ENCODE assay signal across 1 cellular context in genomic region chr2:120576509-120577474, GRCh38.
TF ChIP-seq lines count a peak whose summit lies in the region.

No MANE protein-coding gene starts in this region.

TF ChIP-seq in GM23338, 12 proteins besides CTCF, POLR2A, EP300 and RAD21 (continued from another document):
- TF ChIP-seq ZNF462 (CRISPR knock-in tag; IDR thresholded peaks at IDR 0.05) (no peak), CREB1 (CRISPR knock-in tag; IDR thresholded peaks at IDR 0.05; ENCODE audit: low read depth) (no peak), REST (IDR thresholded peaks at IDR 0.05; ENCODE audit: unreplicated experiment) (no peak), ZNF331 (CRISPR knock-in tag; IDR thresholded peaks at IDR 0.05; ENCODE audit: low read depth) (no peak), EZH2 (IDR thresholded peaks at IDR 0.05; ENCODE audit: low read depth, unreplicated experiment) (no peak), POLR2AphosphoS5 (IDR thresholded peaks at IDR 0.05; ENCODE audit: low read depth) (no peak)
